1 cellular context compared by ENCODE assay signal in genomic region chr20:46689082-46689753, GRCh38.
TF ChIP-seq lines count a peak whose summit lies in the region.

TP53RK (minus strand) TSS chr20:46689444; CDS start chr20:46689414, 30 bp downstream.

TF ChIP-seq in HepG2, 621 proteins besides CTCF, POLR2A, EP300 and RAD21 (continued from another document and continues in another):
- TF ChIP-seq LBX2 (CRISPR knock-in tag; IDR thresholded peaks at IDR 0.05; ENCODE audit: borderline replicate concordance) (peak; percentile 76; the same call in 1 of the 2 replicates), TFAP4 (IDR thresholded peaks at IDR 0.05; ENCODE audit: borderline replicate concordance, low read depth) (peak; percentile 90), HOXA7 (CRISPR knock-in tag; IDR thresholded peaks at IDR 0.05) (no peak), PRDM10 (CRISPR knock-in tag; IDR thresholded peaks at IDR 0.05; ENCODE audit: low read depth) (peak; percentile 78), ZNF607 (CRISPR knock-in tag; IDR thresholded peaks at IDR 0.05; ENCODE audit: borderline replicate concordance) (peak; percentile 94; the same call in 1 of the 2 replicates), FOXA3 (CRISPR knock-in tag; IDR thresholded peaks at IDR 0.05) (peak; percentile 39; the same call in 1 of the 2 replicates), ELF1 (CRISPR knock-in tag; IDR thresholded peaks at IDR 0.05) (peak; percentile 92), ETV5 (CRISPR knock-in tag; IDR thresholded peaks at IDR 0.05; ENCODE audit: borderline replicate concordance) (peak; percentile 92), ZNF280D (CRISPR knock-in tag; IDR thresholded peaks at IDR 0.05) (no peak), NCOR1 (IDR thresholded peaks at IDR 0.05; ENCODE audit: borderline replicate concordance, low read length) (no peak), REPIN1 (CRISPR knock-in tag; IDR thresholded peaks at IDR 0.05; ENCODE audit: borderline replicate concordance, low read depth) (peak; percentile 22), ZNF839 (CRISPR knock-in tag; IDR thresholded peaks at IDR 0.05; ENCODE audit: borderline replicate concordance) (peak; percentile 89), ZNF644 (CRISPR knock-in tag; IDR thresholded peaks at IDR 0.05; ENCODE audit: low read depth) (no peak), RARA (CRISPR knock-in tag; IDR thresholded peaks at IDR 0.05) (0 out of 2 replicates have a peak, but pooled peaks have one; percentile 4), SAFB2 (CRISPR knock-in tag; IDR thresholded peaks at IDR 0.05; ENCODE audit: borderline replicate concordance, low read depth) (peak; percentile 80; the same call in 1 of the 2 replicates), ZNF687 (CRISPR knock-in tag; IDR thresholded peaks at IDR 0.05) (peak; percentile 99), ZNF292 (CRISPR knock-in tag; IDR thresholded peaks at IDR 0.05; ENCODE audit: borderline replicate concordance, low read depth) (no peak; the same call in 1 of the 2 replicates), ZNF510 (CRISPR knock-in tag; IDR thresholded peaks at IDR 0.05; ENCODE audit: low read depth) (no peak), MLX (CRISPR knock-in tag; IDR thresholded peaks at IDR 0.05) (no peak), MAFG (CRISPR knock-in tag; IDR thresholded peaks at IDR 0.05) (no peak; the same call in 1 of the 2 replicates), GFI1 (CRISPR knock-in tag; IDR thresholded peaks at IDR 0.05; ENCODE audit: borderline replicate concordance) (peak; percentile 83), ZNF12 (CRISPR knock-in tag; IDR thresholded peaks at IDR 0.05) (no peak; the same call in 1 of the 2 replicates), CHCHD3 (CRISPR knock-in tag; IDR thresholded peaks at IDR 0.05) (peak; percentile 46; the same call in 1 of the 2 replicates), ZNF17 (CRISPR knock-in tag; IDR thresholded peaks at IDR 0.05) (no peak), PRPF4 (IDR thresholded peaks at IDR 0.05; ENCODE audit: low read depth, low read length, poor library complexity, severe bottlenecking) (no peak), PAF1 (CRISPR knock-in tag; IDR thresholded peaks at IDR 0.05) (no peak), MXD3 (CRISPR knock-in tag; IDR thresholded peaks at IDR 0.05) (peak; percentile 96), ZNF263 (CRISPR knock-in tag; IDR thresholded peaks at IDR 0.05) (peak; percentile 45; the same call in 1 of the 2 replicates), MTERF4 (CRISPR knock-in tag; IDR thresholded peaks at IDR 0.05) (peak; percentile 28; the same call in 1 of the 2 replicates), ZNF30 (CRISPR knock-in tag; IDR thresholded peaks at IDR 0.05) (no peak; the same call in 1 of the 2 replicates), MED1 (CRISPR knock-in tag; IDR thresholded peaks at IDR 0.05) (peak; percentile 85), ZMYM3 (CRISPR knock-in tag; IDR thresholded peaks at IDR 0.05) (peak; percentile 27; the same call in 1 of the 2 replicates), STAG1 (CRISPR knock-in tag; IDR thresholded peaks at IDR 0.05) (peak; percentile 16; the same call in 1 of the 2 replicates), ZNF740 (CRISPR knock-in tag; IDR thresholded peaks at IDR 0.05) (0 out of 2 replicates have a peak, but pooled peaks have one; percentile 53), BRD4 (CRISPR knock-in tag; IDR thresholded peaks at IDR 0.05) (peak; percentile 94)
